ENCODE assay signal across 8 cellular contexts in the genomic region with DNA sequence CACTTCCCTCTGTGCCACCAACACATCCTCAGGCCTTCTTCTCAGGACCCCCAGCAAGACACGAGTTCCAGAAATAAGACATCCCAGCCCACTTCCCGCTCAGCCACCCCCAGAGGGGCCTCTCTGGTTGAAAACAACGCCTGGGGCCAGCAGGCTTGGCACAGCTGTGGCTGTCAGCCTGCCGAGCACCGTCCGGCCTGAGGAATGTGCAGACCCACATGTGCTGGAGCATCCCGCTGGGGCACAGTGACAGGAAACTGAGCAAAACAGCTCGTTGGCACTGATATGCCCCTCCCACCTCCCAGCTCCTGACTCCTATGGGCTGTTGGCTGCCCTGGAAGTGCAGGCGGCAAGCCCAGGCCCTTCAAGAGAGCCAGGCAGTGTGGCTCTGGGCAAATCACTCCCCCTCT.
A peak's percentile ranks its signal among the peaks of the same experiment; 100 is the strongest.
DNase-seq lines count a peak whose midpoint lies in the region; ATAC-seq and TF ChIP-seq lines count a peak whose summit lies in the region.

No MANE protein-coding gene starts in this region.

- no peak for ATAC-seq in GM18861 (IDR thresholded peaks at IDR 0.05; ENCODE audit: unreplicated experiment)

- peak overlapping the region; percentile 88 for H3K27ac ChIP-seq in neutrophil

- peaks cover 2% of the 10 kb centered on the region for H3K36me3 Mint-ChIP-seq in activated naive CD4-positive, alpha-beta T cell treated with anti-CD3 and anti-CD28 coated beads, Interleukin-2, amount 50 U/mL, for 24 hours

- peaks cover 65 to 81% of the 10 kb centered on the region in 2 experiments for H3K4me1 ChIP-seq in neutrophil (ENCODE audit: control insufficient read depth in 1 of 2, insufficient read depth in 1 of 2, low read depth in 1 of 2, low read length in 1 of 2)

- H3K9me3 ChIP-seq in neutrophil = no peaks in the 10 kb centered on the region

- peak overlapping the region; percentile 75 for H3K4me3 Mint-ChIP-seq in activated naive CD4-positive, alpha-beta T cell treated with anti-CD3 and anti-CD28 coated beads, Interleukin-2, amount 50 U/mL, for 24 hours

- no peaks in the 10 kb centered on the region for H3K27me3 ChIP-seq in neutrophil

- H3K4me3 ChIP-seq in neutrophil (ENCODE audit: low read depth in 1 of 2, low read length in 1 of 2) = peak overlapping the region; percentile 72 to 82

- no peaks in the 10 kb centered on the region for H3K36me3 ChIP-seq in neutrophil

- no peaks in the 10 kb centered on the region for H3K27me3 Mint-ChIP-seq in activated naive CD4-positive, alpha-beta T cell treated with anti-CD3 and anti-CD28 coated beads, Interleukin-2, amount 50 U/mL, for 24 hours

- TF ChIP-seq CTCF in neutrophil (IDR thresholded peaks at IDR 0.05) = no peak

- no peak overlapping the region for H3K27ac Mint-ChIP-seq in activated naive CD4-positive, alpha-beta T cell treated with anti-CD3 and anti-CD28 coated beads, Interleukin-2, amount 50 U/mL, for 24 hours

- DNase-seq in activated naive CD4-positive, alpha-beta T cell (lab: John Stamatoyannopoulos, UW) = no peak
- DNase-seq in T1000 (lab: John Stamatoyannopoulos, UW) (peak; percentile 21), fibroblast of gingiva (ENCODE audit: low read depth) (peak; percentile 88), GOT3 (lab: John Stamatoyannopoulos, UW) (no peak), HK-2 (ENCODE audit: unreplicated experiment) (no peak)

- H3K9me3 Mint-ChIP-seq in activated naive CD4-positive, alpha-beta T cell treated with anti-CD3 and anti-CD28 coated beads, Interleukin-2, amount 50 U/mL, for 24 hours = no peaks in the 10 kb centered on the region

- peaks cover 71% of the 10 kb centered on the region for H3K4me1 Mint-ChIP-seq in activated naive CD4-positive, alpha-beta T cell treated with anti-CD3 and anti-CD28 coated beads, Interleukin-2, amount 50 U/mL, for 24 hours

Comparison
In these comparisons a context has a peak if more than half of its experiments do, and no peak if none do; other contexts are left out.
1. DNase-seq: peak in T1000 (single experiment) and fibroblast of gingiva (single experiment); none in activated naive CD4-positive, alpha-beta T cell (0 of 4), GOT3 (single experiment) and HK-2 (single experiment).